Comparison of ENCODE assay signal across 13 cellular contexts in genomic region chr6:57421503-57421902, GRCh38.
DNase-seq lines count a peak whose midpoint lies in the region; ATAC-seq and TF ChIP-seq lines count a peak whose summit lies in the region.
"Had no signal": no experiment of that assay in that cellular context is flagged by ENCODE, and none has a peak within 500 bp of the region (broad histone marks: within the 10 kb centered on the region; RNA-seq: fewer than 3 reads in every experiment).

No MANE protein-coding gene starts in this region.

- no peak overlapping the region for H3K4me2 ChIP-seq in osteoblast (ENCODE audit: insufficient read depth, low read length)

- H4K20me1 ChIP-seq in osteoblast (ENCODE audit: insufficient read depth, low read length) = no peaks in the 10 kb centered on the region

- H3K9me3 ChIP-seq in osteoblast (ENCODE audit: low read depth, low read length) = no peaks in the 10 kb centered on the region
- H3K9me3 ChIP-seq: adrenal gland, Caco-2 had no signal

- ATAC-seq in GM19395 (IDR thresholded peaks at IDR 0.05; ENCODE audit: unreplicated experiment) = peak; percentile 54
- peak; percentile 50 for ATAC-seq in HG02759 (IDR thresholded peaks at IDR 0.05; ENCODE audit: unreplicated experiment)
- no peak for ATAC-seq in HG03521 (IDR thresholded peaks at IDR 0.05; ENCODE audit: unreplicated experiment)
- ATAC-seq: Right ventricle myocardium inferior had no signal

- no peak for TF ChIP-seq CTCF in osteoblast (IDR thresholded peaks at IDR 0.05; ENCODE audit: extremely low read depth, low read depth, low read length)

- H3K4me1 ChIP-seq in osteoblast (ENCODE audit: insufficient read depth, low read length) = peaks cover 17% of the 10 kb centered on the region
- H3K4me1 ChIP-seq: adrenal gland, Caco-2, sigmoid colon had no signal

- peaks cover 23% of the 10 kb centered on the region for H3K79me2 ChIP-seq in osteoblast (ENCODE audit: insufficient read depth, low read length)

- H2AFZ ChIP-seq in osteoblast (ENCODE audit: low read length) = no peak overlapping the region

- no peaks in the 10 kb centered on the region for H3K36me3 ChIP-seq in osteoblast (ENCODE audit: insufficient read depth, low read length)
- H3K36me3 ChIP-seq: adrenal gland, sigmoid colon had no signal

- DNase-seq in MV-4-11 (lab: John Stamatoyannopoulos, UW) (peak; percentile 53), osteoblast (ENCODE audit: insufficient read length, low spot score, missing footprints) (peak; percentile 5), NCI-H510A treated with DMSO at 0.1 percent for 48 hours (lab: John Stamatoyannopoulos, UW) (no peak), NCI-H146 (lab: John Stamatoyannopoulos, UW) (no peak)
- DNase-seq: adrenal gland, Caco-2, NCI-H446, sigmoid colon had no signal

- H3K27me3 ChIP-seq in osteoblast (ENCODE audit: insufficient read depth, low read length) = no peaks in the 10 kb centered on the region
- H3K27me3 ChIP-seq: adrenal gland, sigmoid colon had no signal

- no peak overlapping the region for H3K27ac ChIP-seq in osteoblast (ENCODE audit: low read depth, low read length)
- H3K27ac ChIP-seq: adrenal gland, coronary artery, sigmoid colon had no signal

- no peak overlapping the region for H3K4me3 ChIP-seq in osteoblast (ENCODE audit: insufficient read depth, low read length)
- H3K4me3 ChIP-seq: adrenal gland, coronary artery, sigmoid colon had no signal

Comparison
In these comparisons a context has a peak if more than half of its experiments do, and no peak if none do; other contexts are left out.
1. DNase-seq: peak in MV-4-11 (single experiment) and osteoblast (single experiment); none in NCI-H510A treated with DMSO at 0.1 percent for 48 hours (single experiment) and NCI-H146 (single experiment).